ENCODE assay signal across 1 cellular context in genomic region chr2:236673126-236673822, GRCh38.
TF ChIP-seq lines count a peak whose summit lies in the region.

No MANE protein-coding gene starts in this region.

TF ChIP-seq in GM23338, 12 proteins besides CTCF, POLR2A, EP300 and RAD21 (continued from another document):
- TF ChIP-seq, protein P1, sequence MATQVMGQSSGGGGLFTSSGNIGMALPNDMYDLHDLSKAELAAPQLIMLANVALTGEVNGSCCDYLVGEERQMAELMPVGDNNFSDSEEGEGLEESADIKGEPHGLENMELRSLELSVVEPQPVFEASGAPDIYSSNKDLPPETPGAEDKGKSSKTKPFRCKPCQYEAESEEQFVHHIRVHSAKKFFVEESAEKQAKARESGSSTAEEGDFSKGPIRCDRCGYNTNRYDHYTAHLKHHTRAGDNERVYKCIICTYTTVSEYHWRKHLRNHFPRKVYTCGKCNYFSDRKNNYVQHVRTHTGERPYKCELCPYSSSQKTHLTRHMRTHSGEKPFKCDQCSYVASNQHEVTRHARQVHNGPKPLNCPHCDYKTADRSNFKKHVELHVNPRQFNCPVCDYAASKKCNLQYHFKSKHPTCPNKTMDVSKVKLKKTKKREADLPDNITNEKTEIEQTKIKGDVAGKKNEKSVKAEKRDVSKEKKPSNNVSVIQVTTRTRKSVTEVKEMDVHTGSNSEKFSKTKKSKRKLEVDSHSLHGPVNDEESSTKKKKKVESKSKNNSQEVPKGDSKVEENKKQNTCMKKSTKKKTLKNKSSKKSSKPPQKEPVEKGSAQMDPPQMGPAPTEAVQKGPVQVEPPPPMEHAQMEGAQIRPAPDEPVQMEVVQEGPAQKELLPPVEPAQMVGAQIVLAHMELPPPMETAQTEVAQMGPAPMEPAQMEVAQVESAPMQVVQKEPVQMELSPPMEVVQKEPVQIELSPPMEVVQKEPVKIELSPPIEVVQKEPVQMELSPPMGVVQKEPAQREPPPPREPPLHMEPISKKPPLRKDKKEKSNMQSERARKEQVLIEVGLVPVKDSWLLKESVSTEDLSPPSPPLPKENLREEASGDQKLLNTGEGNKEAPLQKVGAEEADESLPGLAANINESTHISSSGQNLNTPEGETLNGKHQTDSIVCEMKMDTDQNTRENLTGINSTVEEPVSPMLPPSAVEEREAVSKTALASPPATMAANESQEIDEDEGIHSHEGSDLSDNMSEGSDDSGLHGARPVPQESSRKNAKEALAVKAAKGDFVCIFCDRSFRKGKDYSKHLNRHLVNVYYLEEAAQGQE (IDR thresholded peaks at IDR 0.05; ENCODE audit: unreplicated experiment), result no peak
- TF ChIP-seq ZNF331 (CRISPR knock-in tag; IDR thresholded peaks at IDR 0.05; ENCODE audit: low read depth) (no peak), NANOG (IDR thresholded peaks at IDR 0.05; ENCODE audit: borderline replicate concordance) (no peak), EZH2 (IDR thresholded peaks at IDR 0.05; ENCODE audit: low read depth, unreplicated experiment) (no peak), CREB1 (CRISPR knock-in tag; IDR thresholded peaks at IDR 0.05; ENCODE audit: low read depth) (no peak), EZH2phosphoT487 (IDR thresholded peaks at IDR 0.05; ENCODE audit: unreplicated experiment) (no peak), POLR2AphosphoS5 (IDR thresholded peaks at IDR 0.05; ENCODE audit: low read depth) (no peak)
- TF ChIP-seq, protein P2, sequence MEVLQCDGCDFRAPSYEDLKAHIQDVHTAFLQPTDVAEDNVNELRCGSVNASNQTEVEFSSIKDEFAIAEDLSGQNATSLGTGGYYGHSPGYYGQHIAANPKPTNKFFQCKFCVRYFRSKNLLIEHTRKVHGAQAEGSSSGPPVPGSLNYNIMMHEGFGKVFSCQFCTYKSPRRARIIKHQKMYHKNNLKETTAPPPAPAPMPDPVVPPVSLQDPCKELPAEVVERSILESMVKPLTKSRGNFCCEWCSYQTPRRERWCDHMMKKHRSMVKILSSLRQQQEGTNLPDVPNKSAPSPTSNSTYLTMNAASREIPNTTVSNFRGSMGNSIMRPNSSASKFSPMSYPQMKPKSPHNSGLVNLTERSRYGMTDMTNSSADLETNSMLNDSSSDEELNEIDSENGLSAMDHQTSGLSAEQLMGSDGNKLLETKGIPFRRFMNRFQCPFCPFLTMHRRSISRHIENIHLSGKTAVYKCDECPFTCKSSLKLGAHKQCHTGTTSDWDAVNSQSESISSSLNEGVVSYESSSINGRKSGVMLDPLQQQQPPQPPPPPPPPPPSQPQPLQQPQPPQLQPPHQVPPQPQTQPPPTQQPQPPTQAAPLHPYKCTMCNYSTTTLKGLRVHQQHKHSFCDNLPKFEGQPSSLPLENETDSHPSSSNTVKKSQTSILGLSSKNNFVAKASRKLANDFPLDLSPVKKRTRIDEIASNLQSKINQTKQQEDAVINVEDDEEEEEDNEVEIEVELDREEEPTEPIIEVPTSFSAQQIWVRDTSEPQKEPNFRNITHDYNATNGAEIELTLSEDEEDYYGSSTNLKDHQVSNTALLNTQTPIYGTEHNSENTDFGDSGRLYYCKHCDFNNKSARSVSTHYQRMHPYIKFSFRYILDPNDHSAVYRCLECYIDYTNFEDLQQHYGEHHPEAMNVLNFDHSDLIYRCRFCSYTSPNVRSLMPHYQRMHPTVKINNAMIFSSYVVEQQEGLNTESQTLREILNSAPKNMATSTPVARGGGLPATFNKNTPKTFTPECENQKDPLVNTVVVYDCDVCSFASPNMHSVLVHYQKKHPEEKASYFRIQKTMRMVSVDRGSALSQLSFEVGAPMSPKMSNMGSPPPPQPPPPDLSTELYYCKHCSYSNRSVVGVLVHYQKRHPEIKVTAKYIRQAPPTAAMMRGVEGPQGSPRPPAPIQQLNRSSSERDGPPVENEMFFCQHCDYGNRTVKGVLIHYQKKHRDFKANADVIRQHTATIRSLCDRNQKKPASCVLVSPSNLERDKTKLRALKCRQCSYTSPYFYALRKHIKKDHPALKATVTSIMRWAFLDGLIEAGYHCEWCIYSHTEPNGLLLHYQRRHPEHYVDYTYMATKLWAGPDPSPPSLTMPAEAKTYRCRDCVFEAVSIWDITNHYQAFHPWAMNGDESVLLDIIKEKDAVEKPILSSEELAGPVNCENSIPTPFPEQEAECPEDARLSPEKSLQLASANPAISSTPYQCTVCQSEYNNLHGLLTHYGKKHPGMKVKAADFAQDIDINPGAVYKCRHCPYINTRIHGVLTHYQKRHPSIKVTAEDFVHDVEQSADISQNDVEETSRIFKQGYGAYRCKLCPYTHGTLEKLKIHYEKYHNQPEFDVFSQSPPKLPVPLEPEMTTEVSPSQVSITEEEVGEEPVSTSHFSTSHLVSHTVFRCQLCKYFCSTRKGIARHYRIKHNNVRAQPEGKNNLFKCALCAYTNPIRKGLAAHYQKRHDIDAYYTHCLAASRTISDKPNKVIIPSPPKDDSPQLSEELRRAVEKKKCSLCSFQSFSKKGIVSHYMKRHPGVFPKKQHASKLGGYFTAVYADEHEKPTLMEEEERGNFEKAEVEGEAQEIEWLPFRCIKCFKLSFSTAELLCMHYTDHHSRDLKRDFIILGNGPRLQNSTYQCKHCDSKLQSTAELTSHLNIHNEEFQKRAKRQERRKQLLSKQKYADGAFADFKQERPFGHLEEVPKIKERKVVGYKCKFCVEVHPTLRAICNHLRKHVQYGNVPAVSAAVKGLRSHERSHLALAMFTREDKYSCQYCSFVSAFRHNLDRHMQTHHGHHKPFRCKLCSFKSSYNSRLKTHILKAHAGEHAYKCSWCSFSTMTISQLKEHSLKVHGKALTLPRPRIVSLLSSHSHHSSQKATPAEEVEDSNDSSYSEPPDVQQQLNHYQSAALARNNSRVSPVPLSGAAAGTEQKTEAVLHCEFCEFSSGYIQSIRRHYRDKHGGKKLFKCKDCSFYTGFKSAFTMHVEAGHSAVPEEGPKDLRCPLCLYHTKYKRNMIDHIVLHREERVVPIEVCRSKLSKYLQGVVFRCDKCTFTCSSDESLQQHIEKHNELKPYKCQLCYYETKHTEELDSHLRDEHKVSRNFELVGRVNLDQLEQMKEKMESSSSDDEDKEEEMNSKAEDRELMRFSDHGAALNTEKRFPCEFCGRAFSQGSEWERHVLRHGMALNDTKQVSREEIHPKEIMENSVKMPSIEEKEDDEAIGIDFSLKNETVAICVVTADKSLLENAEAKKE (CRISPR knock-in tag; IDR thresholded peaks at IDR 0.05), result no peak
